Comparison of ENCODE assay signal across 29 cellular contexts in the genomic region with DNA sequence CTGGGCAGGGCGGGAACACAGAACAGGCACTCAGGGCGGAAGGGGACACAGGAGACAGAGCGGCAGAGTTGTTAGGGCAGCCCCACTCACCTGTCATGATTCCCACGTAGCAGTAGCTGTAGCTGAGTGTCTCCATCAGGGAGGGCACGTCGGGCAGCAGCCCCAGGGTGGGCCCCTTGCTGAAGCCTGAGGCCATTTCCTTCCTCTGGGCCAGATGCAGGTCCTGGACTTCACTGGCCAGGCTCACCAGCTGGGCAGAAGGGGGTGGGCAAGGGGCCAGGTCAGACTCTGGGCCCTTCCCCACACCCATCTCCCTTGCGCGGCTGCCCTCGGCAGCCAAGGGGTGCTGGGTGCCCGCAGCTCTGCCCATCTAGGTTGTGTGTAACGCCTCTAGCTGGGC. TPM values are rescaled to one million over a fixed set of nuclear protein-coding genes. Genes with fewer than 3 reads are reported as not detected.
"Had no signal": no experiment of that assay in that cellular context is flagged by ENCODE, and none has a peak within 500 bp of the region (broad histone marks: within the 10 kb centered on the region; RNA-seq: fewer than 3 reads in every experiment).

No MANE protein-coding gene starts in this region.

- H3K36me3 ChIP-seq: transverse colon had no signal

- H3K27me3 ChIP-seq: gastroesophageal sphincter, hepatocyte, testis, transverse colon had no signal

- ATAC-seq: activated CD4-positive, CD25-positive, alpha-beta regulatory T cell treated with anti-CD3 and anti-CD28 coated beads, Interleukin-2, amount 50 U/mL, for 24 hours; activated T-helper 17 cell treated with anti-CD3 and anti-CD28 coated beads, Interleukin-2, amount 50 U/mL, for 72 hours; gastroesophageal sphincter; left colon; naive thymus-derived CD8-positive, alpha-beta T cell; right cardiac atrium; stimulated activated naive CD8-positive, alpha-beta T cell treated with anti-CD3 and anti-CD28 coated beads, Interleukin-15, Interleukin-2, amounts not matched to agents 100 U/mL and 50 U/mL, for 24 hours had no signal

- H3K27ac Mint-ChIP-seq: activated naive CD8-positive, alpha-beta T cell; activated T-helper 17 cell treated with anti-CD3 and anti-CD28 coated beads, Interleukin-2, amount 50 U/mL, for 72 hours; dendritic cell treated with granulocyte-macrophage colony-stimulating factor and Interleukin-4, amounts not matched to agents 40 ng/mL and 50 ng/mL, for 4 days; memory B cell; naive thymus-derived CD8-positive, alpha-beta T cell; T-helper 1 cell treated with Interleukin-12 subunit alpha and Interleukin-12 subunit beta and Interleukin-4 antibody, amounts not matched to agents 30 μg/mL and 1 μg/mL, for 36 hours had no signal

- H3K27me3 Mint-ChIP-seq: activated naive CD8-positive, alpha-beta T cell; activated T-helper 17 cell treated with anti-CD3 and anti-CD28 coated beads, Interleukin-2, amount 50 U/mL, for 72 hours; central memory CD8-positive, alpha-beta T cell; dendritic cell treated with granulocyte-macrophage colony-stimulating factor and Interleukin-4, amounts not matched to agents 40 ng/mL and 50 ng/mL, for 4 days; memory B cell; naive thymus-derived CD8-positive, alpha-beta T cell had no signal

- H3K9me3 Mint-ChIP-seq: activated T-helper 17 cell treated with anti-CD3 and anti-CD28 coated beads, Interleukin-2, amount 50 U/mL, for 72 hours; central memory CD8-positive, alpha-beta T cell; dendritic cell treated with granulocyte-macrophage colony-stimulating factor and Interleukin-4, amounts not matched to agents 40 ng/mL and 50 ng/mL, for 4 days; memory B cell; naive thymus-derived CD8-positive, alpha-beta T cell; neural crest cell; T-helper 1 cell treated with Interleukin-12 subunit alpha and Interleukin-12 subunit beta and Interleukin-4 antibody, amounts not matched to agents 30 μg/mL and 1 μg/mL, for 36 hours had no signal

- H3K27ac ChIP-seq: gastroesophageal sphincter, hepatocyte, testis, transverse colon, VCaP had no signal

- H2AFZ ChIP-seq: hepatocyte had no signal

- H3K4me2 ChIP-seq: hepatocyte had no signal

- FAIRE-seq: bronchial epithelial cell, keratinocyte, TTC549 had no signal

- DNase-seq: activated CD4-positive, alpha-beta T cell treated with anti-CD3 and anti-CD28 coated beads for 48 hours; activated CD4-positive, alpha-beta T cell treated with anti-CD3 and anti-CD28 coated beads, Interleukin-2, amount 50 U/mL, for 48 hours; activated CD8-positive, alpha-beta memory T cell treated with anti-CD3 and anti-CD28 coated beads for 24 hours; activated naive CD4-positive, alpha-beta T cell; activated T-cell treated with anti-CD3 and anti-CD28 coated beads, Interleukin-2, amount 50 U/mL, for 1 hour; anterior cingulate cortex; effector CD4-positive, alpha-beta T cell; left colon; naive thymus-derived CD8-positive, alpha-beta T cell; stimulated activated CD4-positive, alpha-beta T cell treated with anti-CD3 and anti-CD28 coated beads, Interleukin-4, amount 100 ng/mL, for 1 hour; stimulated activated naive CD8-positive, alpha-beta T cell treated with anti-CD3 and anti-CD28 coated beads, Interleukin-15, Interleukin-2, amounts not matched to agents 100 U/mL and 50 U/mL, for 24 hours; T-helper 9 cell; testis; transverse colon had no signal

- H3K9me3 ChIP-seq: gastroesophageal sphincter, testis, transverse colon had no signal

- H3K4me3 Mint-ChIP-seq: activated naive CD8-positive, alpha-beta T cell; activated T-helper 17 cell treated with anti-CD3 and anti-CD28 coated beads, Interleukin-2, amount 50 U/mL, for 72 hours; central memory CD8-positive, alpha-beta T cell; dendritic cell treated with granulocyte-macrophage colony-stimulating factor and Interleukin-4, amounts not matched to agents 40 ng/mL and 50 ng/mL, for 4 days; memory B cell; naive thymus-derived CD8-positive, alpha-beta T cell; T-helper 1 cell treated with Interleukin-12 subunit alpha and Interleukin-12 subunit beta and Interleukin-4 antibody, amounts not matched to agents 30 μg/mL and 1 μg/mL, for 36 hours had no signal

- H3K4me3 ChIP-seq: gastroesophageal sphincter, hepatocyte, testis, transverse colon had no signal

RNA-seq across cellular contexts. Expression of gene TMC4, which starts 10.5 kb away (rescaled TPM):
- total RNA-seq: naive thymus-derived CD8-positive, alpha-beta T cell had no signal
